18 cellular contexts compared by ENCODE assay signal in the genomic region with DNA sequence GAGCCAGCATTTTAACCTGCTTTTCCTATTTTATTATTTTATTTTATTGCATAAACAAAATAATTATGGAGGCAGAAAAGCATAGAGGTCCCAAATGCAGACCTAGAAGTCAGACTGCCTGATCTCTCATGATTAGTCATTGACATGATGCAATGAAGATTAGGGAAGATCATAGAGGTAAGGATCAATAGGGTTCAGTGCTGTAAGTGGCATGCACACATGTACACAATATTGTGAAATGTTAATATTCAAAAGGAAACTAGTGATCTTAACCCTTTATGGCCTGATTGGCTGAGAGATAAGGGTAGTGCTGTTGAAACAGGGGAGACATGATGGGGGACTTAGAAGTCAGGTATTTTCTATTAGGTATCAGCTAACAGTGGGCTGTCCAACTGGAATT. TPM values are rescaled to one million over a fixed set of nuclear protein-coding genes. Genes with fewer than 3 reads are reported as not detected.
"Had no signal": no experiment of that assay in that cellular context is flagged by ENCODE, and none has a peak within 500 bp of the region (broad histone marks: within the 10 kb centered on the region; RNA-seq: fewer than 3 reads in every experiment).

No MANE protein-coding gene starts in this region.

- H3K27me3 ChIP-seq: adrenal gland had no signal

- H3K36me3 ChIP-seq: adrenal gland, spleen, thyroid gland had no signal

- H3K27ac ChIP-seq: adrenal gland, hepatocyte, spleen, thyroid gland had no signal

- H3K79me2 ChIP-seq: hepatocyte had no signal

- H3K4me3 ChIP-seq: hepatocyte, spleen, thyroid gland had no signal

- H3K9me3 Mint-ChIP-seq: activated naive CD4-positive, alpha-beta T cell treated with anti-CD3 and anti-CD28 coated beads, Interleukin-2, amount 50 U/mL, for 24 hours had no signal

- H3K4me1 Mint-ChIP-seq: nephron had no signal

- H3K4me3 Mint-ChIP-seq: activated CD4-positive, alpha-beta T cell treated with anti-CD3 and anti-CD28 coated beads, Interleukin-2, amount 10 ng/mL, durations not matched to agents 7 days and 5 days; activated CD8-positive, alpha-beta T cell treated with anti-CD3 and anti-CD28 coated beads, Interleukin-2, amount 10 ng/mL, durations not matched to agents 7 days and 5 days; stimulated activated naive B cell treated with anti-CD40 and anti-IgM and Interleukin-4, amounts not matched to agents 10 μg/mL and 1 μg/mL and 100 μg/mL, for 72 hours; T-helper 2 cell treated with Interferon-gamma antibody and Interleukin-4, amounts not matched to agents 5 μg/mL and 100 μg/mL, for 36 hours had no signal

- ATAC-seq: activated CD8-positive, alpha-beta T cell treated with anti-CD3 and anti-CD28 coated beads, Interleukin-2, amount 10 ng/mL, durations not matched to agents 7 days and 5 days; stimulated activated naive B cell treated with anti-CD40 and anti-IgM and Interleukin-4, amounts not matched to agents 10 μg/mL and 1 μg/mL and 100 μg/mL, for 72 hours had no signal

- H3K4me1 ChIP-seq: adrenal gland, thyroid gland had no signal

- H3K27ac Mint-ChIP-seq: activated CD4-positive, alpha-beta T cell treated with anti-CD3 and anti-CD28 coated beads, Interleukin-2, amount 10 ng/mL, durations not matched to agents 7 days and 5 days; activated CD8-positive, alpha-beta T cell treated with anti-CD3 and anti-CD28 coated beads, Interleukin-2, amount 10 ng/mL, durations not matched to agents 7 days and 5 days; activated naive CD4-positive, alpha-beta T cell treated with anti-CD3 and anti-CD28 coated beads, Interleukin-2, amount 50 U/mL, for 24 hours; nephron; stimulated activated naive B cell treated with anti-CD40 and anti-IgM and Interleukin-4, amounts not matched to agents 10 μg/mL and 1 μg/mL and 100 μg/mL, for 72 hours; T-helper 2 cell treated with Interferon-gamma antibody and Interleukin-4, amounts not matched to agents 5 μg/mL and 100 μg/mL, for 36 hours had no signal

- DNase-seq: activated CD4-positive, alpha-beta T cell treated with anti-CD3 and anti-CD28 coated beads, Interleukin-2, amount 10 ng/mL, durations not matched to agents 7 days and 5 days; activated CD4-positive, CD25-positive, alpha-beta regulatory T cell; activated CD8-positive, alpha-beta T cell treated with anti-CD3 and anti-CD28 coated beads, Interleukin-2, amount 10 ng/mL, durations not matched to agents 7 days and 5 days; activated gamma-delta T cell; activated T-cell treated with anti-CD3 and anti-CD28 coated beads, Interleukin-2, amount 50 U/mL, for 48 hours; adrenal gland; effector CD8-positive, alpha-beta T cell; foreskin fibroblast; midbrain; spleen; stimulated activated naive B cell treated with anti-CD40 and anti-IgM and Interleukin-4, amounts not matched to agents 10 μg/mL and 1 μg/mL and 100 μg/mL, for 72 hours; thyroid gland had no signal

- H2AFZ ChIP-seq: hepatocyte had no signal

- H3K9me3 ChIP-seq: adrenal gland, thyroid gland had no signal

RNA-seq across cellular contexts. Expression of gene FRRS1L, which starts 1.1 kb away (rescaled TPM):
- total RNA-seq: activated CD4-positive, alpha-beta T cell treated with anti-CD3 and anti-CD28 coated beads, Interleukin-2, amount 10 ng/mL, durations not matched to agents 7 days and 5 days; activated CD8-positive, alpha-beta T cell treated with anti-CD3 and anti-CD28 coated beads, Interleukin-2, amount 10 ng/mL, durations not matched to agents 7 days and 5 days; endothelial cell of umbilical vein; lung microvascular endothelial cell; spleen had no signal
